Comparison of ENCODE assay signal across 8 cellular contexts in genomic region chr3:184727357-184728060, GRCh38. TPM values are rescaled to one million over a fixed set of nuclear protein-coding genes. Genes with fewer than 3 reads are reported as not detected.
DNase-seq lines count a peak whose midpoint lies in the region; ATAC-seq, FAIRE-seq and TF ChIP-seq lines count a peak whose summit lies in the region.

No MANE protein-coding gene starts in this region.

- H3K27me3 ChIP-seq in SK-N-SH (ENCODE audit: insufficient read depth) (no peaks in the 10 kb centered on the region), GM12878 (replicated peaks in 1 of 2; ENCODE audit: control insufficient read depth in 2 of 2, insufficient read depth in 2 of 2, low read length in 1 of 2) (no peaks in the 10 kb centered on the region; a peak in 2 of 4 replicates), iPS DF 6.9 (ENCODE audit: control insufficient read depth, insufficient read depth, low read length) (no peaks in the 10 kb centered on the region), spleen (replicated peaks in 1 of 7) (no peaks in the 10 kb centered on the region)

- H3K36me3 ChIP-seq in SK-N-SH (replicated peaks in 1 of 2; ENCODE audit: control insufficient read depth in 1 of 2, insufficient read depth in 2 of 2, low read length in 1 of 2) (no peaks in the 10 kb centered on the region), GM12878 (ENCODE audit: control insufficient read depth in 2 of 2, insufficient read depth in 2 of 2, low read length in 1 of 2) (no peaks in the 10 kb centered on the region), iPS DF 6.9 (ENCODE audit: control insufficient read depth, insufficient read depth, low read length) (no peaks in the 10 kb centered on the region), spleen (no peaks in the 10 kb centered on the region)

- TF ChIP-seq EP300 in SK-N-SH (IDR thresholded peaks at IDR 0.05; ENCODE audit: borderline replicate concordance in 1 of 2, low read depth in 1 of 2, low read length in 1 of 2) (no peak), GM12878 (IDR thresholded peaks at IDR 0.05; ENCODE audit: borderline replicate concordance in 1 of 2, control insufficient read depth in 1 of 2, low read depth in 2 of 2, low read length in 2 of 2) (no peak)

- CTCF ChIA-PET in SK-N-SH (lab: Yijun Ruan, JAX), result interaction anchor here (0.7 to 5.4 kb wide), 27 partner anchors 9 to 356 kb away, joined by 3 to 39 read pairs (median 5); partner anchors contain the start of gene MAGEF1
- CTCF ChIA-PET in GM12878 (lab: Yijun Ruan, JAX), result interaction anchor here (0.6 to 2.2 kb wide), 19 partner anchors 8 to 1597 kb away, joined by 3 to 7 read pairs (median 3); partner anchors contain the start of gene MAGEF1

- POLR2A ChIA-PET in SK-N-SH (lab: Yijun Ruan, JAX), result no interaction called here
- POLR2A ChIA-PET in GM12878 (lab: Charles Lee), result no interaction called here

- TF ChIP-seq RAD21 in SK-N-SH (IDR thresholded peaks at IDR 0.05; ENCODE audit: low read length) (peak; percentile 87), GM12878 (IDR thresholded peaks at IDR 0.05; ENCODE audit: insufficient read depth, low read depth, low read length) (peak; percentile 59)

- H3K4me3 ChIP-seq in SK-N-SH (ENCODE audit: low read depth in 2 of 2, low read length in 1 of 2), result peak overlapping the region in 1 of 2 experiments; percentile 43; a peak in 1 of 4 replicates
- H3K4me3 ChIP-seq in GM12878, result no peak overlapping the region
- H3K4me3 ChIP-seq in iPS DF 6.9 (ENCODE audit: low read length), result no peak overlapping the region
- H3K4me3 ChIP-seq in spleen, result no peak overlapping the region

- H3F3A ChIP-seq in SK-N-SH (replicated peaks; ENCODE audit: insufficient read depth), result no peaks in the 10 kb centered on the region

- TF ChIP-seq POLR2A in GM12878 (IDR thresholded peaks at IDR 0.05; ENCODE audit: low read depth, low read length) (no peak), spleen (IDR thresholded peaks at IDR 0.05) (no peak)

- H3K79me2 ChIP-seq in SK-N-SH (ENCODE audit: insufficient read depth) (no peaks in the 10 kb centered on the region), GM12878 (ENCODE audit: control insufficient read depth, insufficient read depth, low read length) (no peaks in the 10 kb centered on the region)

- TF ChIP-seq CTCF in SK-N-SH (IDR thresholded peaks at IDR 0.05) (peak; percentile 86), GM12878 (IDR thresholded peaks at IDR 0.05 in 2 of 3, conservative IDR thresholded peaks at IDR 0.05 in 1 of 3; ENCODE audit: control insufficient read depth in 2 of 3, extremely low read depth in 1 of 3, insufficient read depth in 1 of 3, low read depth in 3 of 3, low read length in 3 of 3) (peak; percentile 54 to 73 (median 56)), spleen (IDR thresholded peaks at IDR 0.05 in 8 of 11, conservative IDR thresholded peaks at IDR 0.05 in 3 of 11) (peak in 10 of 11 experiments; percentile 25 to 75 (median 66))

- H3K9me2 ChIP-seq in SK-N-SH, result no peaks in the 10 kb centered on the region

- DNase-seq in NCI-H2081 (lab: John Stamatoyannopoulos, UW), result peak; percentile 73 to 76
- no peak for DNase-seq in NCI-H2081 treated with DMSO at 0.1 percent for 48 hours (lab: John Stamatoyannopoulos, UW)
- peak; percentile 54 for DNase-seq in NCI-H1048 (lab: John Stamatoyannopoulos, UW)
- DNase-seq in SK-N-SH, result peak; percentile 88
- DNase-seq in GM12878 (ENCODE audit: low read depth, low spot score), result no peak
- DNase-seq in iPS DF 6.9 (ENCODE audit: low read depth, low spot score), result peak; percentile 92
- DNase-seq in spleen, result no peak

- no peaks in the 10 kb centered on the region for H3K9me3 ChIP-seq in SK-N-SH
- no peaks in the 10 kb centered on the region for H3K9me3 ChIP-seq in GM12878 (replicated peaks; ENCODE audit: control insufficient read depth, insufficient read depth, low read length)
- no peaks in the 10 kb centered on the region for H3K9me3 ChIP-seq in iPS DF 6.9 (ENCODE audit: control insufficient read depth, insufficient read depth, low read length)
- H3K9me3 ChIP-seq in spleen, result no peaks in the 10 kb centered on the region

- H3K4me1 ChIP-seq in SK-N-SH (ENCODE audit: control insufficient read depth in 1 of 2, insufficient read depth in 2 of 2, low read depth in 1 of 2, low read length in 1 of 2), result peaks cover 0 to 22% of the 10 kb centered on the region in 2 experiments; a peak in 2 of 4 replicates
- H3K4me1 ChIP-seq in GM12878 (ENCODE audit: control insufficient read depth, insufficient read depth, low read length), result no peaks in the 10 kb centered on the region
- peaks cover 1% of the 10 kb centered on the region; the same call in 1 of the 2 replicates for H3K4me1 ChIP-seq in iPS DF 6.9 (ENCODE audit: control insufficient read depth, insufficient read depth, low read length)
- H3K4me1 ChIP-seq in spleen, result peaks cover 0 to 9% (median 0%) of the 10 kb centered on the region in 6 donors

- RAD21 ChIA-PET in GM12878 (lab: Charles Lee; ENCODE audit: unreplicated experiment), result interaction anchor here (0.6 to 1.4 kb wide), 4 partner anchors 15 to 166 kb away, joined by 3 to 7 read pairs (median 4); partner anchors contain the start of gene EPHB3

- H3K27ac ChIP-seq in SK-N-SH (ENCODE audit: low read depth in 2 of 2, low read length in 1 of 2), result peak overlapping the region in 1 of 2 experiments; percentile 50; a peak in 2 of 4 replicates
- H3K27ac ChIP-seq in GM12878 (ENCODE audit: control insufficient read depth, insufficient read depth), result no peak overlapping the region
- no peak overlapping the region for H3K27ac ChIP-seq in iPS DF 6.9 (ENCODE audit: low read length)
- no peak overlapping the region for H3K27ac ChIP-seq in spleen

- no peak for FAIRE-seq in GM12878 (lab: Jason Lieb, UNC)

- H4K20me1 ChIP-seq in SK-N-SH (ENCODE audit: insufficient read depth), result no peaks in the 10 kb centered on the region
- H4K20me1 ChIP-seq in GM12878 (ENCODE audit: control insufficient read depth, insufficient read depth), result no peaks in the 10 kb centered on the region

- in situ Hi-C loops in GM12878 (cut with MboI), result no loop called here

- H2AFZ ChIP-seq in SK-N-SH (ENCODE audit: low read depth) (no peak overlapping the region), GM12878 (ENCODE audit: control insufficient read depth, low read depth, low read length) (no peak overlapping the region)

- H3K4me2 ChIP-seq in SK-N-SH, result 0 out of 2 replicates have a peak overlapping the region, but pooled peaks have one; percentile 8
- H3K4me2 ChIP-seq in GM12878 (ENCODE audit: control insufficient read depth, insufficient read depth), result no peak overlapping the region

- WGBS in SK-N-SH (ENCODE audit: low lambda C conversion rate), result 39% methylated on average over 11 of the region's 11 CpGs
- 38% methylated on average over 11 of the region's 11 CpGs for WGBS in GM12878 (ENCODE audit: insufficient coverage, insufficient replicate concordance, low lambda C conversion rate, missing lambda C conversion rate)
- WGBS in iPS DF 6.9 (ENCODE audit: insufficient coverage, insufficient read length), result no CpG with 5 or more reads among the region's 11 CpGs
- 46 to 55% (median 50%) methylated on average over 11 of the region's 11 CpGs for WGBS in spleen, 5 donors

- SMC1A ChIA-PET in GM12878 (lab: Charles Lee; ENCODE audit: uncharacterized antibody, unreplicated experiment), result no interaction called here

- BruUV-seq in GM12878 (replicated peaks; lab: Mats Ljungman, UMichigan), result no TSS peak

- intact Hi-C loops in GM12878 (cut with micrococcal nuclease; ENCODE audit: unreplicated experiment), result loop anchor here (1.0 to 2.0 kb wide), 2 partner anchors 49 to 166 kb away; partner anchors contain the start of gene EPHB3
- intact Hi-C loops in spleen (cut with DNase I; ENCODE audit: low total_unique reads), result no loop called here

- peak; percentile 93 for ATAC-seq in GM12878
- no peak for ATAC-seq in HG02678 (IDR thresholded peaks at IDR 0.05; ENCODE audit: unreplicated experiment)

- H3K9ac ChIP-seq in SK-N-SH (no peak overlapping the region), GM12878 (ENCODE audit: control insufficient read depth, insufficient read depth, low read length) (no peak overlapping the region)

TF ChIP-seq in SK-N-SH, 30 proteins besides CTCF, POLR2A, EP300 and RAD21 (continues in another document):
- no peak for TF ChIP-seq SIN3A (IDR thresholded peaks at IDR 0.05; ENCODE audit: borderline replicate concordance, low read depth, low read length)
- TF ChIP-seq MXI1 (IDR thresholded peaks at IDR 0.05; ENCODE audit: low read depth, low read length), result no peak
- TF ChIP-seq CHD2 (IDR thresholded peaks at IDR 0.05; ENCODE audit: low read length, partially characterized antibody), result peak; percentile 39
- TF ChIP-seq POLR2AphosphoS5 (IDR thresholded peaks at IDR 0.05; ENCODE audit: low read depth, low read length), result peak; percentile 36; the same call in 1 of the 2 replicates

TF ChIP-seq in GM12878, 131 proteins besides CTCF, POLR2A, EP300 and RAD21:
- TF ChIP-seq SMC3 (IDR thresholded peaks at IDR 0.05; ENCODE audit: borderline replicate concordance, low read length), result peak; percentile 44; the same call in 1 of the 2 replicates
- TF ChIP-seq RBBP5 (conservative IDR thresholded peaks at IDR 0.05), result no peak

RNA-seq across cellular contexts. Expression of gene MAGEF1, which starts 15.6 kb away (rescaled TPM):
- polyA plus RNA-seq in SK-N-SH (2012; rRNA removed), result 38.1 and 45.2 TPM in 2 replicates
- 52.0 and 54.8 TPM in 2 replicates for polyA plus RNA-seq in SK-N-SH (2012; cell fraction: cytosol; rRNA removed)
- polyA plus RNA-seq in SK-N-SH (2012; cell fraction: nucleus; rRNA removed), result 17.9 and 18.3 TPM in 2 replicates
- 11.0 and 11.1 TPM in 2 replicates for total RNA-seq in GM12878 (2013; cell fraction: nucleolus; rRNA removed)
- 29.1 and 33.2 TPM in 2 replicates for total RNA-seq in GM12878 (2014; rRNA removed)
- total RNA-seq in GM12878 (2014; rRNA removed; fragmentation: Illumina TruSeq; extraction: Trizol), result 20.6 and 22.2 TPM in 2 replicates
- total RNA-seq in GM12878 (2021), result 29.5 and 33.1 TPM in 2 replicates
- polyA plus RNA-seq in GM12878 (2011; ENCODE audit: low read depth), result 13.2 TPM
- polyA plus RNA-seq in GM12878 (2011; rRNA removed), result 25.1 and 28.6 TPM in 2 replicates
- polyA plus RNA-seq in GM12878 (2011; cell fraction: cytosol; rRNA removed), result 15.5 and 22.0 TPM in 2 replicates
- 13.8 and 19.9 TPM in 2 replicates for polyA plus RNA-seq in GM12878 (2011; cell fraction: nucleus; rRNA removed)
- 17.6 and 24.6 TPM in 2 replicates for polyA plus RNA-seq in GM12878 (2012)
- polyA plus RNA-seq in GM12878 (2014; fragmentation: Illumina TruSeq; extraction: Trizol), result 16.0 and 20.0 TPM in 2 replicates
- 1 to 10 TPM; 2.3 to 8.1 TPM for polyA plus RNA-seq in GM12878 (2014; fragmentation: Nextera tagmentation; extraction: Ambion mirVana)
- polyA plus RNA-seq in GM12878 (2014; rRNA removed), result 44.5 and 44.8 TPM in 2 replicates
- polyA plus RNA-seq in GM12878 (2016; fragmentation: Nextera tagmentation; extraction: Ambion mirVana), result 10 to 100 TPM; 54.3 to 62.2 TPM
- 6.6 and 9.0 TPM in 2 replicates for polyA minus RNA-seq in GM12878 (2011; rRNA and poly(A)+ RNA removed)
- polyA minus RNA-seq in GM12878 (2011; cell fraction: cytosol; rRNA and poly(A)+ RNA removed), result 4.5 and 7.2 TPM in 2 replicates
- polyA minus RNA-seq in GM12878 (2011; cell fraction: nucleus; rRNA and poly(A)+ RNA removed), result 4.6 and 8.4 TPM in 2 replicates
- total RNA-seq in spleen, result 10 to 100 TPM; 16.5 to 22.6 (median 19.0) TPM
- 10 to 100 TPM; 36.2 to 42.1 (median 38.1) TPM for polyA plus RNA-seq in spleen

Comparison
In these comparisons a context has a peak if more than half of its experiments do, and no peak if none do; other contexts are left out.
1. DNase-seq: peak in NCI-H2081 (2 of 2), NCI-H1048 (single experiment), SK-N-SH (single experiment) and iPS DF 6.9 (single experiment); none in NCI-H2081 treated with DMSO at 0.1 percent for 48 hours (single experiment), GM12878 (single experiment) and spleen (single experiment).
2. Peak in every context shown above with its lines, with median percentiles within 50 percentile points of each other: CTCF ChIP-seq.